24 cellular contexts compared by ENCODE assay signal in the genomic region with DNA sequence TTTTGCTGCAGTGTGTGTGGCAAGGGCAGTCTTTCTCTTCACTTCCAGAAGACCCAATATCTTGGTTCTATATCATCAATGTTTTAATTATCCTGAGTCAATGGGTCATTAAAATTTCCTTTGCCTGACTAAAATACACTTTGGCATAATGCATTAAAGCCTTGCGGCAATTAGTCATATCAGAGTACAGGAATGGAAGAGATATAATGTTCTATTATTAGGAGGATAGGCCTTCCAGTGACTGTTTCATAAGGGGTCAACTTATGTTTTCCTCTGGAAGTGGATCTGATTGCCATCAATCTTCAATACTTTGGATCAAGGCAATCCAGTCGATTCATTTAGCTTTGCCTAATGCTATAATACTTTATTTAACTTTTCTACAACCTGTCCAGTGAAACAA.
"Had no signal": no experiment of that assay in that cellular context is flagged by ENCODE, and none has a peak within 500 bp of the region (broad histone marks: within the 10 kb centered on the region; RNA-seq: fewer than 3 reads in every experiment).

No MANE protein-coding gene starts in this region.

- DNase-seq: natural killer cell; occipital lobe; ovary; posterior cingulate gyrus; psoas muscle; right lobe of liver; sigmoid colon; small intestine; stimulated activated CD4-positive, alpha-beta T cell treated with anti-CD3 and anti-CD28 coated beads, Interleukin-15, amount 100 ng/mL, for 24 hours; stimulated activated CD4-positive, alpha-beta T cell treated with anti-CD3 and anti-CD28 coated beads, Interleukin-2, amount 100 ng/mL, for 24 hours; stimulated activated CD4-positive, alpha-beta T cell treated with anti-CD3 and anti-CD28 coated beads, Interleukin-2, amount 100 ng/mL, for 48 hours; stimulated activated CD4-positive, alpha-beta T cell treated with anti-CD3 and anti-CD28 coated beads, Interleukin-4, amount 100 ng/mL, for 24 hours; stimulated activated naive B cell treated with anti-CD40 and anti-IgM and Interleukin-4, amounts not matched to agents 10 μg/mL and 1 μg/mL and 100 μg/mL, for 72 hours; stimulated activated naive CD4-positive, alpha-beta T cell treated with Interleukin-2 at 50 U/mL for 16 hours; stomach; thyroid gland; trophoblast cell; upper lobe of left lung had no signal

- ATAC-seq: natural killer cell; psoas muscle; right lobe of liver; stimulated activated effector memory CD8-positive, alpha-beta T cell treated with anti-CD3 and anti-CD28 coated beads, Interleukin-12 subunit alpha, Interleukin-12 subunit beta, amount 100 ng/mL, for 72 hours; stimulated activated naive B cell treated with anti-CD40 and anti-IgM and Interleukin-4, amounts not matched to agents 10 μg/mL and 1 μg/mL and 100 μg/mL, for 72 hours had no signal

- H3K4me1 ChIP-seq: neural progenitor cell, psoas muscle, right lobe of liver, sigmoid colon, stomach, thyroid gland, tibial nerve, vagina had no signal

- H3K9me3 ChIP-seq: ovary, psoas muscle, right lobe of liver, sigmoid colon, stomach, thoracic aorta, thyroid gland, tibial nerve, upper lobe of left lung, vagina had no signal

- H3K27ac ChIP-seq: neural progenitor cell, ovary, parathyroid adenoma, psoas muscle, right lobe of liver, sigmoid colon, stomach, thoracic aorta, thyroid gland, tibial nerve, upper lobe of left lung, vagina had no signal

- H3K36me3 ChIP-seq: neural progenitor cell, ovary, right lobe of liver, sigmoid colon, stomach, thoracic aorta, thyroid gland, tibial nerve, upper lobe of left lung, vagina had no signal

- H3K4me3 ChIP-seq: neural progenitor cell, ovary, psoas muscle, right lobe of liver, sigmoid colon, stomach, thoracic aorta, thyroid gland, tibial nerve, upper lobe of left lung, vagina had no signal

- H3K27me3 ChIP-seq: neural progenitor cell, ovary, right lobe of liver, sigmoid colon, stomach, thyroid gland, tibial nerve, upper lobe of left lung, vagina had no signal
